10 cellular contexts compared by ENCODE assay signal in genomic region chr11:72735495-72736027, GRCh38. TPM values are rescaled to one million over a fixed set of nuclear protein-coding genes. Genes with fewer than 3 reads are reported as not detected.
DNase-seq lines count a peak whose midpoint lies in the region; ATAC-seq, FAIRE-seq and TF ChIP-seq lines count a peak whose summit lies in the region.
"Had no signal": no experiment of that assay in that cellular context is flagged by ENCODE, and none has a peak within 500 bp of the region (broad histone marks: within the 10 kb centered on the region; RNA-seq: fewer than 3 reads in every experiment).

No MANE protein-coding gene starts in this region.

- ATAC-seq in left lung = peak; percentile 1

- H3K79me2 ChIP-seq in ACC112 (ENCODE audit: control insufficient read depth, insufficient read depth, low read length, unreplicated experiment) = peaks cover 16% of the 10 kb centered on the region

- POLR2A ChIA-PET in GM10248 (lab: Yijun Ruan, JAX) = no interaction called here

- no peaks in the 10 kb centered on the region for H3K27me3 ChIP-seq in ACC112 (ENCODE audit: insufficient read depth, low read length)
- no peaks in the 10 kb centered on the region for H3K27me3 ChIP-seq in left lung
- H3K27me3 ChIP-seq: dorsolateral prefrontal cortex had no signal

- H3K36me3 Mint-ChIP-seq in activated naive CD4-positive, alpha-beta T cell treated with anti-CD3 and anti-CD28 coated beads for 36 hours (ENCODE audit: low read depth) = peaks cover 6% of the 10 kb centered on the region

- H3K9me3 ChIP-seq in left lung = no peaks in the 10 kb centered on the region

- no peak overlapping the region for H3K4me3 Mint-ChIP-seq in activated naive CD4-positive, alpha-beta T cell treated with anti-CD3 and anti-CD28 coated beads for 36 hours

- no peaks in the 10 kb centered on the region for H3K27me3 Mint-ChIP-seq in activated naive CD4-positive, alpha-beta T cell treated with anti-CD3 and anti-CD28 coated beads for 36 hours (ENCODE audit: low read depth)

- CTCF ChIA-PET in activated naive CD4-positive, alpha-beta T cell treated with anti-CD3 and anti-CD28 coated beads for 36 hours (lab: Charles Lee) = interaction anchor here (6.8 kb wide), 1 partner anchor 12 kb away, joined by 58 read pairs; no protein-coding TSS in a partner anchor
- CTCF ChIA-PET in GM10248 (lab: Yijun Ruan, JAX) = interaction anchor here (1.5 to 9.7 kb wide), 4 partner anchors 10 to 77 kb away, joined by 3 to 107 read pairs (median 18); no protein-coding TSS in a partner anchor

- TF ChIP-seq CTCF in astrocyte of the spinal cord (IDR thresholded peaks at IDR 0.05; ENCODE audit: low read depth, low read length) (no peak), left lung (IDR thresholded peaks at IDR 0.05) (no peak), coronary artery (IDR thresholded peaks at IDR 0.05) (no peak), GM10266 (IDR thresholded peaks at IDR 0.05; ENCODE audit: control insufficient read depth, insufficient read depth, low read depth, missing control alignments) (no peak), GM10248 (IDR thresholded peaks at IDR 0.05; ENCODE audit: control extremely low read depth, extremely low read depth, low read depth, missing control alignments) (no peak)

- intact Hi-C loops in left lung (cut with DNase I) = no loop called here
- intact Hi-C loops in activated naive CD4-positive, alpha-beta T cell treated with anti-CD3 and anti-CD28 coated beads for 36 hours (cut with micrococcal nuclease) = loop anchor here (1.0 kb wide), 4 partner anchors 13 to 79 kb away; partner anchors contain the start of genes ARAP1 and ATG16L2

- H3K27ac ChIP-seq in ACC112 (ENCODE audit: low read depth, low read length) (peak overlapping the region; percentile 80), left lung (peak overlapping the region; percentile 83 to 91), coronary artery (no peak overlapping the region)

- peaks cover 43% of the 10 kb centered on the region for H3K4me1 Mint-ChIP-seq in activated naive CD4-positive, alpha-beta T cell treated with anti-CD3 and anti-CD28 coated beads for 36 hours (ENCODE audit: low read depth)

- DNase-seq in HTR-8/SVneo (ENCODE audit: insufficient read length, low spot score) (peak; percentile 47), astrocyte of the spinal cord (ENCODE audit: low read depth, low spot score) (peak; percentile 44), left lung (peak; percentile 13 to 37), coronary artery (ENCODE audit: low spot score) (no peak), GM10266 (ENCODE audit: extremely low spot score) (no peak), GM10248 (ENCODE audit: extremely low spot score) (no peak)
- no peak for DNase-seq in activated naive CD4-positive, alpha-beta T cell treated with anti-CD3 and anti-CD28 coated beads for 36 hours
- DNase-seq: dorsolateral prefrontal cortex, GDM1 had no signal

- H3K4me1 ChIP-seq in ACC112 (ENCODE audit: control insufficient read depth, insufficient read depth, low read length, unreplicated experiment) (peaks cover 55% of the 10 kb centered on the region), left lung (peaks cover 26 to 98% of the 10 kb centered on the region in 2 donors)

- H3K36me3 ChIP-seq in ACC112 (ENCODE audit: insufficient read depth, low read length) = no peaks in the 10 kb centered on the region
- peaks cover 0 to 13% of the 10 kb centered on the region in 2 donors for H3K36me3 ChIP-seq in left lung

- no peak overlapping the region for H2AFZ ChIP-seq in ACC112 (ENCODE audit: low read length, unreplicated experiment)

- in situ Hi-C loops in astrocyte of the spinal cord (cut with HindIII; ENCODE audit: low sequenced_read_pairs) = no loop called here

- FAIRE-seq in HTR-8/SVneo (lab: Jason Lieb, UNC) = no peak

- H3K9me3 Mint-ChIP-seq in activated naive CD4-positive, alpha-beta T cell treated with anti-CD3 and anti-CD28 coated beads for 36 hours = peaks cover 3% of the 10 kb centered on the region

- H3K4me3 ChIP-seq in ACC112 (ENCODE audit: low read depth, low read length) (no peak overlapping the region), astrocyte of the spinal cord (ENCODE audit: low read depth, low read length) (no peak overlapping the region), left lung (peak overlapping the region in 1 of 2 donors; percentile 44), coronary artery (no peak overlapping the region)
- H3K4me3 ChIP-seq: dorsolateral prefrontal cortex had no signal

- H3K27ac Mint-ChIP-seq in activated naive CD4-positive, alpha-beta T cell treated with anti-CD3 and anti-CD28 coated beads for 36 hours = no peak overlapping the region

RNA-seq across cellular contexts. Expression of gene ARAP1, which starts 16.6 kb away (rescaled TPM):
- 100 to 1,000 TPM; 172 to 222 TPM for total RNA-seq in left lung
- total RNA-seq in activated naive CD4-positive, alpha-beta T cell treated with anti-CD3 and anti-CD28 coated beads for 36 hours = 10 to 100 TPM; 64.7 to 70.1 TPM

RNA-seq across cellular contexts. Expression of gene STARD10, which starts 58.3 kb away (rescaled TPM):
- total RNA-seq in left lung = 100 to 1,000 TPM in 1 of 2 donors, 10 to 100 TPM in 1; 83.8 to 119 TPM
- 10 to 100 TPM; 11.9 to 12.0 TPM for total RNA-seq in activated naive CD4-positive, alpha-beta T cell treated with anti-CD3 and anti-CD28 coated beads for 36 hours

Comparison
In these comparisons a context has a peak if more than half of its experiments do, and no peak if none do; other contexts are left out.
1. H3K27ac ChIP-seq: peak in ACC112 (single experiment) and left lung (2 of 2); none in coronary artery (0 of 2).
2. DNase-seq: peak in HTR-8/SVneo (single experiment), astrocyte of the spinal cord (single experiment) and left lung (2 of 2); none in coronary artery (single experiment), GM10266 (single experiment), activated naive CD4-positive, alpha-beta T cell treated with anti-CD3 and anti-CD28 coated beads for 36 hours (single experiment) and GM10248 (single experiment).
3. RNA of gene STARD10, which starts 58.3 kb away (total RNA-seq): 83.8 to 119 TPM in left lung; 11.9 to 12.0 TPM in activated naive CD4-positive, alpha-beta T cell treated with anti-CD3 and anti-CD28 coated beads for 36 hours; every median in the first group is over 4 times any median in the second.